In genomic region chr22:42939941-42940653, GRCh38 we compare ENCODE assay signal across 8 cellular contexts.
A peak's percentile ranks its signal among the peaks of the same experiment; 100 is the strongest.
DNase-seq lines count a peak whose midpoint lies in the region; ATAC-seq and TF ChIP-seq lines count a peak whose summit lies in the region.

No MANE protein-coding gene starts in this region.

- no peaks in the 10 kb centered on the region for H3K9me3 Mint-ChIP-seq in nephron progenitor cell
- H3K9me3 Mint-ChIP-seq in naive thymus-derived CD8-positive, alpha-beta T cell: no peaks in the 10 kb centered on the region
- peaks cover 0 to 2% of the 10 kb centered on the region in 2 donors for H3K9me3 Mint-ChIP-seq in stimulated activated naive B cell treated with anti-CD40 and anti-IgM and Interleukin-4, amounts not matched to agents 10 μg/mL and 1 μg/mL and 100 μg/mL, for 72 hours

- H3K4me1 ChIP-seq in esophagus (ENCODE audit: control insufficient read depth in 2 of 2, insufficient read depth in 2 of 2, low read length in 1 of 2): peaks cover 2 to 21% of the 10 kb centered on the region in 2 donors

- H3K27me3 Mint-ChIP-seq in nephron progenitor cell (ENCODE audit: low read depth, poor library complexity): peaks cover 3% of the 10 kb centered on the region
- no peaks in the 10 kb centered on the region for H3K27me3 Mint-ChIP-seq in naive thymus-derived CD8-positive, alpha-beta T cell
- H3K27me3 Mint-ChIP-seq in stimulated activated naive B cell treated with anti-CD40 and anti-IgM and Interleukin-4, amounts not matched to agents 10 μg/mL and 1 μg/mL and 100 μg/mL, for 72 hours: no peaks in the 10 kb centered on the region

- DNase-seq in BJ (ENCODE audit: low read depth) (peak; percentile 50), NCI-H2227 treated with DMSO at 0.1 percent for 48 hours (lab: John Stamatoyannopoulos, UW) (peak; percentile 60), nephron progenitor cell (no peak), HEK293T (ENCODE audit: extremely low spot score) (no peak)
- no peak for DNase-seq in naive thymus-derived CD8-positive, alpha-beta T cell
- no peak for DNase-seq in stimulated activated naive B cell treated with anti-CD40 and anti-IgM and Interleukin-4, amounts not matched to agents 10 μg/mL and 1 μg/mL and 100 μg/mL, for 72 hours

- peaks cover 54% of the 10 kb centered on the region for H3K4me1 Mint-ChIP-seq in nephron progenitor cell
- H3K4me1 Mint-ChIP-seq in naive thymus-derived CD8-positive, alpha-beta T cell: peaks cover 32 to 56% (median 46%) of the 10 kb centered on the region in 4 donors
- H3K4me1 Mint-ChIP-seq in stimulated activated naive B cell treated with anti-CD40 and anti-IgM and Interleukin-4, amounts not matched to agents 10 μg/mL and 1 μg/mL and 100 μg/mL, for 72 hours: peaks cover 39 to 66% of the 10 kb centered on the region in 2 donors

- peak overlapping the region; percentile 54 for H3K27ac Mint-ChIP-seq in nephron progenitor cell
- H3K27ac Mint-ChIP-seq in naive thymus-derived CD8-positive, alpha-beta T cell: peak overlapping the region in 4 of 10 donors; percentile 16 to 75 (median 42)
- no peak overlapping the region for H3K27ac Mint-ChIP-seq in stimulated activated naive B cell treated with anti-CD40 and anti-IgM and Interleukin-4, amounts not matched to agents 10 μg/mL and 1 μg/mL and 100 μg/mL, for 72 hours

- no peaks in the 10 kb centered on the region for H3K9me3 ChIP-seq in esophagus (ENCODE audit: control insufficient read depth in 2 of 2, insufficient read depth in 1 of 2, low read depth in 1 of 2, low read length in 1 of 2)

- POLR2A ChIA-PET in BJ (lab: Charles Lee) (no interaction called here), HEK293T (lab: Yijun Ruan, JAX) (interaction anchor here (1.3 kb wide), 1 partner anchor 20 kb away, joined by 5 read pairs; no protein-coding TSS in a partner anchor)
- POLR2A ChIA-PET in naive thymus-derived CD8-positive, alpha-beta T cell (lab: Charles Lee): no interaction called here

- no peak for ATAC-seq in naive thymus-derived CD8-positive, alpha-beta T cell
- ATAC-seq in stimulated activated naive B cell treated with anti-CD40 and anti-IgM and Interleukin-4, amounts not matched to agents 10 μg/mL and 1 μg/mL and 100 μg/mL, for 72 hours (replicated peaks): no peak
- no peak for ATAC-seq in GM18519 (IDR thresholded peaks at IDR 0.05; ENCODE audit: low FRiP score, unreplicated experiment)

- H3K36me3 Mint-ChIP-seq in nephron progenitor cell (ENCODE audit: low read depth): peaks cover 11% of the 10 kb centered on the region
- peaks cover 0 to 18% (median 16%) of the 10 kb centered on the region in 3 donors for H3K36me3 Mint-ChIP-seq in naive thymus-derived CD8-positive, alpha-beta T cell
- H3K36me3 Mint-ChIP-seq in stimulated activated naive B cell treated with anti-CD40 and anti-IgM and Interleukin-4, amounts not matched to agents 10 μg/mL and 1 μg/mL and 100 μg/mL, for 72 hours: peaks cover 0 to 6% of the 10 kb centered on the region in 2 donors

- H3K36me3 ChIP-seq in BJ (ENCODE audit: control insufficient read depth, insufficient read depth, low read length) (no peaks in the 10 kb centered on the region), esophagus (ENCODE audit: control insufficient read depth in 2 of 2, insufficient read depth in 2 of 2, low read length in 1 of 2) (no peaks in the 10 kb centered on the region)

- H3K4me3 ChIP-seq in BJ (ENCODE audit: low read depth, low read length): no peak overlapping the region
- H3K4me3 ChIP-seq in esophagus (ENCODE audit: low read depth in 1 of 2, low read length in 2 of 2): no peak overlapping the region

- peak overlapping the region; percentile 86 to 93 for H3K27ac ChIP-seq in esophagus (ENCODE audit: low read depth in 2 of 2, low read length in 1 of 2)

- H3K4me3 Mint-ChIP-seq in nephron progenitor cell: no peak overlapping the region
- no peak overlapping the region for H3K4me3 Mint-ChIP-seq in naive thymus-derived CD8-positive, alpha-beta T cell
- H3K4me3 Mint-ChIP-seq in stimulated activated naive B cell treated with anti-CD40 and anti-IgM and Interleukin-4, amounts not matched to agents 10 μg/mL and 1 μg/mL and 100 μg/mL, for 72 hours: no peak overlapping the region

- CTCF ChIA-PET in BJ (lab: Yijun Ruan, JAX): no interaction called here
- CTCF ChIA-PET in HEK293T (lab: Yijun Ruan, JAX): no interaction called here

- H3K27me3 ChIP-seq in BJ (ENCODE audit: control insufficient read depth, insufficient read depth, low read length): no peaks in the 10 kb centered on the region
- H3K27me3 ChIP-seq in esophagus (ENCODE audit: control insufficient read depth in 1 of 2, insufficient read depth in 2 of 2, low read length in 2 of 2): no peaks in the 10 kb centered on the region

- WGBS in esophagus, 2 donors: 33 to 41% methylated on average over 12 of the region's 12 CpGs

- TF ChIP-seq CTCF in BJ (IDR thresholded peaks at IDR 0.05; ENCODE audit: insufficient read depth, low read depth, low read length) (no peak), nephron progenitor cell (IDR thresholded peaks at IDR 0.05) (no peak)

TF ChIP-seq in HEK293T, 16 proteins besides CTCF, POLR2A, EP300 and RAD21:
- TF ChIP-seq LEF1 (IDR thresholded peaks at IDR 0.05; ENCODE audit: borderline replicate concordance) (no peak), ELF4 (IDR thresholded peaks at IDR 0.05) (no peak), NFRKB (IDR thresholded peaks at IDR 0.05) (no peak), TARDBP (IDR thresholded peaks at IDR 0.05) (no peak), L3MBTL2 (conservative IDR thresholded peaks at IDR 0.05) (no peak), ARNT (IDR thresholded peaks at IDR 0.05) (no peak), FOXA1 (IDR thresholded peaks at IDR 0.05) (no peak), BHLHE40 (IDR thresholded peaks at IDR 0.05; ENCODE audit: borderline replicate concordance) (no peak)
- TF ChIP-seq, protein P1, sequence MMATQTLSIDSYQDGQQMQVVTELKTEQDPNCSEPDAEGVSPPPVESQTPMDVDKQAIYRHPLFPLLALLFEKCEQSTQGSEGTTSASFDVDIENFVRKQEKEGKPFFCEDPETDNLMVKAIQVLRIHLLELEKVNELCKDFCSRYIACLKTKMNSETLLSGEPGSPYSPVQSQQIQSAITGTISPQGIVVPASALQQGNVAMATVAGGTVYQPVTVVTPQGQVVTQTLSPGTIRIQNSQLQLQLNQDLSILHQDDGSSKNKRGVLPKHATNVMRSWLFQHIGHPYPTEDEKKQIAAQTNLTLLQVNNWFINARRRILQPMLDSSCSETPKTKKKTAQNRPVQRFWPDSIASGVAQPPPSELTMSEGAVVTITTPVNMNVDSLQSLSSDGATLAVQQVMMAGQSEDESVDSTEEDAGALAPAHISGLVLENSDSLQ (IDR thresholded peaks at IDR 0.05): no peak
TF ChIP-seq in HEK293T: peak in this region for 0.

Comparison
In these comparisons a context has a peak if more than half of its experiments do, and no peak if none do; other contexts are left out.
1. DNase-seq: peak in BJ (single experiment) and NCI-H2227 treated with DMSO at 0.1 percent for 48 hours (single experiment); none in nephron progenitor cell (single experiment), HEK293T (single experiment), naive thymus-derived CD8-positive, alpha-beta T cell (0 of 10) and stimulated activated naive B cell treated with anti-CD40 and anti-IgM and Interleukin-4, amounts not matched to agents 10 μg/mL and 1 μg/mL and 100 μg/mL, for 72 hours (single experiment).